ENCODE assay signal across 2 cellular contexts in genomic region chr9:137676998-137677397, GRCh38.
TF ChIP-seq lines count a peak whose summit lies in the region.

No MANE protein-coding gene starts in this region.

TF ChIP-seq in GM23338, 12 proteins besides CTCF, POLR2A, EP300 and RAD21:
- TF ChIP-seq STAT1 (IDR thresholded peaks at IDR 0.05; ENCODE audit: unreplicated experiment), result no peak
- TF ChIP-seq POLR2AphosphoS5 (IDR thresholded peaks at IDR 0.05; ENCODE audit: low read depth), result no peak
- TF ChIP-seq JUNB (IDR thresholded peaks at IDR 0.05; ENCODE audit: unreplicated experiment), result no peak
- TF ChIP-seq EZH2 (IDR thresholded peaks at IDR 0.05; ENCODE audit: low read depth, unreplicated experiment), result no peak
- no peak for TF ChIP-seq ZNF462 (CRISPR knock-in tag; IDR thresholded peaks at IDR 0.05)
- TF ChIP-seq CREB1 (CRISPR knock-in tag; IDR thresholded peaks at IDR 0.05; ENCODE audit: low read depth), result no peak
- no peak for TF ChIP-seq NANOG (IDR thresholded peaks at IDR 0.05; ENCODE audit: borderline replicate concordance)

TF ChIP-seq in H1, 55 proteins besides CTCF, POLR2A, EP300 and RAD21:
- TF ChIP-seq SRF (IDR thresholded peaks at IDR 0.05; ENCODE audit: low read depth, low read length) (no peak), CEBPB (IDR thresholded peaks at IDR 0.05; ENCODE audit: low read depth, low read length) (peak; percentile 66)
